In the genomic region with DNA sequence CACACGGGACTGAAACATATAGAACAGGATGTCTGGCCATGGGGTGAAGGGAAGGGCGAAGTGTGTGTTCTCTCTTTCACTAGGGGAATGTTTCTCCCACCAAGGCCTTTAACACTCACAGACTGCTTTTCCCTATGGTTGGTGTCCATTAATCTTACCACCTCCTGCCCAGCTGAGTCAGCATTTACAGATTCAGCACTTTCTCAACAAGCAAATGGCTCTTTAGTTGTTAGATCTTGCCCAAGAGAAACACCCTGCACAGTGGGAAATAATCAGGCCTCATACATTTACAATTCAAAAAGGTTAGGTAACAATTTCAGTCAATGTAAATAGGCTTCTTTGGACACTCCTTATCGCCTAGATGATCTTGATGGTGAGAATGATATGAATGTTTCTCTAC, we compare ENCODE assay signal across 3 cellular contexts.
TF ChIP-seq lines count a peak whose summit lies in the region.

No MANE protein-coding gene starts in this region.

TF ChIP-seq in HepG2, 621 proteins besides CTCF, POLR2A, EP300 and RAD21 (continued from another document):
- TF ChIP-seq, protein P1, sequence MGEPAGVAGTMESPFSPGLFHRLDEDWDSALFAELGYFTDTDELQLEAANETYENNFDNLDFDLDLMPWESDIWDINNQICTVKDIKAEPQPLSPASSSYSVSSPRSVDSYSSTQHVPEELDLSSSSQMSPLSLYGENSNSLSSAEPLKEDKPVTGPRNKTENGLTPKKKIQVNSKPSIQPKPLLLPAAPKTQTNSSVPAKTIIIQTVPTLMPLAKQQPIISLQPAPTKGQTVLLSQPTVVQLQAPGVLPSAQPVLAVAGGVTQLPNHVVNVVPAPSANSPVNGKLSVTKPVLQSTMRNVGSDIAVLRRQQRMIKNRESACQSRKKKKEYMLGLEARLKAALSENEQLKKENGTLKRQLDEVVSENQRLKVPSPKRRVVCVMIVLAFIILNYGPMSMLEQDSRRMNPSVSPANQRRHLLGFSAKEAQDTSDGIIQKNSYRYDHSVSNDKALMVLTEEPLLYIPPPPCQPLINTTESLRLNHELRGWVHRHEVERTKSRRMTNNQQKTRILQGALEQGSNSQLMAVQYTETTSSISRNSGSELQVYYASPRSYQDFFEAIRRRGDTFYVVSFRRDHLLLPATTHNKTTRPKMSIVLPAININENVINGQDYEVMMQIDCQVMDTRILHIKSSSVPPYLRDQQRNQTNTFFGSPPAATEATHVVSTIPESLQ (CRISPR knock-in tag; conservative IDR thresholded peaks at IDR 0.05) = no peak
- TF ChIP-seq MAFK (conservative IDR thresholded peaks at IDR 0.05 in 1 of 2, IDR thresholded peaks at IDR 0.05 in 1 of 2; ENCODE audit: low read length in 2 of 2) = peak; percentile 95

TF ChIP-seq in K562, 482 proteins besides CTCF, POLR2A, EP300 and RAD21 (continued from another document):
- TF ChIP-seq MAFK (IDR thresholded peaks at IDR 0.05; ENCODE audit: low read length) = peak; percentile 40
- TF ChIP-seq DLX4 (CRISPR knock-in tag; IDR thresholded peaks at IDR 0.05) = no peak
- peak; percentile 34; the same call in 1 of the 2 replicates for TF ChIP-seq ZNF316 (IDR thresholded peaks at IDR 0.05)
- TF ChIP-seq CHD7 (IDR thresholded peaks at IDR 0.05; ENCODE audit: low read depth, low read length) = no peak
- TF ChIP-seq JUN (IDR thresholded peaks at IDR 0.05; ENCODE audit: borderline replicate concordance, low read depth, low read length) = no peak
- no peak for TF ChIP-seq JUN (CRISPR knock-in tag; IDR thresholded peaks at IDR 0.05; ENCODE audit: borderline replicate concordance)
- peak; percentile 37; the same call in 1 of the 2 replicates for TF ChIP-seq MAFF (IDR thresholded peaks at IDR 0.05; ENCODE audit: low read length)
- TF ChIP-seq MAFG (tag; conservative IDR thresholded peaks at IDR 0.05) = peak; percentile 27; the same call in 1 of the 2 replicates
- no peak for TF ChIP-seq SMARCA5 (IDR thresholded peaks at IDR 0.05)
TF ChIP-seq in K562: peak in this region for 5.

TF ChIP-seq in neural cell, 6 proteins besides CTCF, POLR2A, EP300 and RAD21 (continued from another document):
- TF ChIP-seq REST (IDR thresholded peaks at IDR 0.05; ENCODE audit: borderline replicate concordance) = no peak
- TF ChIP-seq TAF1 (IDR thresholded peaks at IDR 0.05; ENCODE audit: low read depth) = no peak
- no peak for TF ChIP-seq SMC3 (conservative IDR thresholded peaks at IDR 0.05; ENCODE audit: poor library complexity)
- no peak for TF ChIP-seq EZH2 (IDR thresholded peaks at IDR 0.05; ENCODE audit: borderline replicate concordance, insufficient read depth, low read length, poor library complexity, severe bottlenecking)
- TF ChIP-seq POLR2AphosphoS5 (IDR thresholded peaks at IDR 0.05) = peak; percentile 11
